ENCODE assay signal across 21 cellular contexts in the genomic region with DNA sequence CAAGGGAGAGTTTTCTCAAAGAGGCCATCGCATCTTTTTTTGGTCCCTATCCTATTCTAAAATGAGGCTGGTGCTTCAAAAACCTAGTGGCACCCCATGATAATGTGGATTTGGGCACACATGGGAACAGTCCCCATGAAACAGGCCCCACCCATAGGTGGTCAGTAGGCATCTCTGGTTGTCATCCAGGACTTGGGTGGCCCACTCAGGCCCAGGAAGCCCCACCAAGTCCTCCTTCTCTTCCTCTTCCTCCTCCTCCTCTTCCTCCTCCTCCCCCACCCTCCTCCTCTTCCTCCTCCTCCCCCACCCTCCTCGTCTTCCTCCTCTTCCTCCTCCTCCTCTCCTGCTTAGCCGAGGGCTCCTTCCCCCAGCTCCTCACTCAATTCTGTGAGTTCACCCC. TPM values are rescaled to one million over a fixed set of nuclear protein-coding genes. Genes with fewer than 3 reads are reported as not detected.
"Had no signal": no experiment of that assay in that cellular context is flagged by ENCODE, and none has a peak within 500 bp of the region (broad histone marks: within the 10 kb centered on the region; RNA-seq: fewer than 3 reads in every experiment).

No MANE protein-coding gene starts in this region.

- H3K27ac ChIP-seq: brain microvascular endothelial cell had no signal

- H3K27me3 ChIP-seq: brain microvascular endothelial cell had no signal

- H3K36me3 ChIP-seq: brain microvascular endothelial cell had no signal

- DNase-seq: activated B cell treated with CpG ODN at 0.5 μM for 24 hours; activated CD4-positive, alpha-beta T cell treated with anti-CD3 and anti-CD28 coated beads for 1 hour; activated CD4-positive, alpha-beta T cell treated with anti-CD3 and anti-CD28 coated beads, Interleukin-2, amount 10 ng/mL, durations not matched to agents 24 days and 14 days; activated CD4-positive, alpha-beta T cell treated with anti-CD3 and anti-CD28 coated beads, Interleukin-2, amount 50 U/mL, for 48 hours; activated CD8-positive, alpha-beta memory T cell treated with anti-CD3 and anti-CD28 coated beads, Interleukin-2, amount 10 ng/mL, durations not matched to agents 7 days and 5 days; activated effector memory CD4-positive, alpha-beta T cell treated with anti-CD3 and anti-CD28 coated beads, Interleukin-2, amount 50 U/mL, for 16 hours; activated naive CD4-positive, alpha-beta T cell treated with Interleukin-2 at 50 U/mL for 16 hours; activated naive CD8-positive, alpha-beta T cell treated with anti-CD3 and anti-CD28 coated beads for 36 hours; activated T-cell treated with anti-CD3 and anti-CD28 coated beads, Interleukin-2, amount 50 U/mL, for 24 hours; brain microvascular endothelial cell; Kasumi-1; KBM-7; NCI-H1105 treated with DMSO at 0.1 percent for 48 hours; NCI-H1436 treated with DMSO at 0.1 percent for 48 hours; NCI-H187 treated with DMSO at 0.1 percent for 48 hours; NCI-H2081 treated with DMSO at 0.1 percent for 48 hours; NCI-H446; SHP77 treated with DMSO at 0.1 percent for 48 hours had no signal

- ATAC-seq: activated CD8-positive, alpha-beta memory T cell treated with anti-CD3 and anti-CD28 coated beads, Interleukin-2, amount 10 ng/mL, durations not matched to agents 7 days and 5 days had no signal

RNA-seq across cellular contexts. Expression of a gene that starts 0.6 kb away (rescaled TPM):
- total RNA-seq: activated B cell treated with CpG ODN at 0.5 μM for 24 hours; activated CD4-positive, alpha-beta T cell treated with anti-CD3 and anti-CD28 coated beads, Interleukin-2, amount 10 ng/mL, durations not matched to agents 24 days and 14 days; activated CD8-positive, alpha-beta memory T cell treated with anti-CD3 and anti-CD28 coated beads, Interleukin-2, amount 10 ng/mL, durations not matched to agents 7 days and 5 days; activated naive CD8-positive, alpha-beta T cell treated with anti-CD3 and anti-CD28 coated beads for 36 hours; activated T-helper 1 cell treated with anti-CD3 and anti-CD28 coated beads, Interleukin-12 subunit alpha, Interleukin-12 subunit beta, Interleukin-2, Interleukin-4 antibody, amounts not matched to agents 30 ng/mL and 10 ng/mL and 1 ng/mL, durations not matched to agents 14 hours and 24 hours and 36 hours; SK-MEL-5 had no signal

RNA-seq across cellular contexts. Expression of a gene that starts 15.3 kb away (rescaled TPM):
- total RNA-seq: activated B cell treated with CpG ODN at 0.5 μM for 24 hours; activated CD4-positive, alpha-beta T cell treated with anti-CD3 and anti-CD28 coated beads, Interleukin-2, amount 10 ng/mL, durations not matched to agents 24 days and 14 days; activated CD8-positive, alpha-beta memory T cell treated with anti-CD3 and anti-CD28 coated beads, Interleukin-2, amount 10 ng/mL, durations not matched to agents 7 days and 5 days; activated T-helper 1 cell treated with anti-CD3 and anti-CD28 coated beads, Interleukin-12 subunit alpha, Interleukin-12 subunit beta, Interleukin-2, Interleukin-4 antibody, amounts not matched to agents 30 ng/mL and 10 ng/mL and 1 ng/mL, durations not matched to agents 14 hours and 24 hours and 36 hours; cardiac septum; SK-MEL-5 had no signal
